9 cellular contexts compared by ENCODE assay signal in genomic region chr17:32445075-32445427, GRCh38. TPM values are rescaled to one million over a fixed set of nuclear protein-coding genes. Genes with fewer than 3 reads are reported as not detected.
A peak's percentile ranks its signal among the peaks of the same experiment; 100 is the strongest.
DNase-seq lines count a peak whose midpoint lies in the region; ATAC-seq, FAIRE-seq and TF ChIP-seq lines count a peak whose summit lies in the region.
"Had no signal": no experiment of that assay in that cellular context is flagged by ENCODE, and none has a peak within 500 bp of the region (broad histone marks: within the 10 kb centered on the region; RNA-seq: fewer than 3 reads in every experiment).

No MANE protein-coding gene starts in this region.

- no peak for TF ChIP-seq CTCF in RWPE2 (IDR thresholded peaks at IDR 0.05; ENCODE audit: poor library complexity, severe bottlenecking)
- TF ChIP-seq CTCF in brain (conservative IDR thresholded peaks at IDR 0.05), result no peak
- TF ChIP-seq CTCF in keratinocyte (optimal IDR thresholded peaks at IDR 0.05 in 1 of 3, IDR thresholded peaks at IDR 0.05 in 1 of 3, conservative IDR thresholded peaks at IDR 0.05 in 1 of 3; ENCODE audit: extremely low read depth in 1 of 3, insufficient read depth in 2 of 3, low read length in 3 of 3), result no peak

- H3K9me3 Mint-ChIP-seq in brain, result peaks cover 0 to 7% (median 4%) of the 10 kb centered on the region in 5 experiments

- dilution Hi-C loops in keratinocyte (cut with MboI; ENCODE audit: extremely low pct_ligation_motif_present, low sequenced_read_pairs), result no loop called here

- peaks cover 36% of the 10 kb centered on the region for H3K36me3 Mint-ChIP-seq in brain

- H3K27me3 Mint-ChIP-seq in brain, result peaks cover 16% of the 10 kb centered on the region

- H3K9ac ChIP-seq in keratinocyte (ENCODE audit: control insufficient read depth, extremely low read depth, insufficient read depth, low read length), result peak overlapping the region; percentile 89

- H4K20me1 ChIP-seq in keratinocyte (ENCODE audit: control insufficient read depth, extremely low read depth, insufficient read depth, low read length), result peaks cover 10% of the 10 kb centered on the region

- peaks cover 32% of the 10 kb centered on the region for H3K4me1 Mint-ChIP-seq in brain

- H3K4me3 Mint-ChIP-seq in brain, result peak overlapping the region; percentile 84 to 94 (median 91)

- H3K4me3 ChIP-seq in RWPE2 (ENCODE audit: severe bottlenecking) (peak overlapping the region; percentile 95), keratinocyte (ENCODE audit: control insufficient read depth in 2 of 3, extremely low read depth in 1 of 3, insufficient read depth in 2 of 3, low read depth in 1 of 3, low read length in 3 of 3) (peak overlapping the region; percentile 87 to 100 (median 96))

- peak overlapping the region; percentile 77 for H2AFZ ChIP-seq in keratinocyte (ENCODE audit: control insufficient read depth, low read length)

- H3K9me3 ChIP-seq in RWPE2 (ENCODE audit: severe bottlenecking), result no peaks in the 10 kb centered on the region
- no peaks in the 10 kb centered on the region for H3K9me3 ChIP-seq in keratinocyte (ENCODE audit: control insufficient read depth, low read depth, low read length)

- H3K4me1 ChIP-seq in RWPE2 (ENCODE audit: insufficient read depth, poor library complexity, severe bottlenecking), result peaks cover 7% of the 10 kb centered on the region
- H3K4me1 ChIP-seq in keratinocyte (ENCODE audit: control insufficient read depth, extremely low read depth, insufficient read depth, low read length), result peaks cover 11% of the 10 kb centered on the region

- FAIRE-seq in keratinocyte (lab: Jason Lieb, UNC), result peak; percentile 23
- FAIRE-seq: colon had no signal

- H3K4me2 ChIP-seq in keratinocyte (ENCODE audit: control insufficient read depth, extremely low read depth, insufficient read depth, low read depth, low read length), result peak overlapping the region; percentile 97

- ATAC-seq in HG02610 (IDR thresholded peaks at IDR 0.05; ENCODE audit: unreplicated experiment) (peak; percentile 29), RWPE2 (ENCODE audit: low read depth) (peak; percentile 76), GM21423 (IDR thresholded peaks at IDR 0.05; ENCODE audit: unreplicated experiment) (no peak)

- H3K36me3 ChIP-seq in RWPE2 (ENCODE audit: low read depth), result peaks cover 38% of the 10 kb centered on the region
- peaks cover 7 to 9% of the 10 kb centered on the region in 2 experiments for H3K36me3 ChIP-seq in keratinocyte (ENCODE audit: control insufficient read depth in 2 of 2, extremely low read depth in 1 of 2, insufficient read depth in 2 of 2, low read length in 2 of 2)

- peak overlapping the region; percentile 81 to 96 (median 89) for H3K27ac Mint-ChIP-seq in brain

- H3K27me3 ChIP-seq in RWPE2 (ENCODE audit: insufficient read depth, poor library complexity, severe bottlenecking) (no peaks in the 10 kb centered on the region), keratinocyte (ENCODE audit: control insufficient read depth, extremely low read depth, insufficient read depth, low read length) (no peaks in the 10 kb centered on the region)

- H3K9me1 ChIP-seq in keratinocyte (ENCODE audit: control insufficient read depth, extremely low read depth, insufficient read depth, low read length), result no peaks in the 10 kb centered on the region

- peaks cover 55% of the 10 kb centered on the region for H3K79me2 ChIP-seq in keratinocyte (ENCODE audit: control insufficient read depth, insufficient read depth, low read length)

- DNase-seq in ELF-1 (ENCODE audit: low read depth, low spot score) (peak; percentile 67), RWPE2 (ENCODE audit: low spot score) (no peak), keratinocyte (ENCODE audit: low read depth, low spot score) (peak; percentile 21), NCI-H2196 (lab: John Stamatoyannopoulos, UW; ENCODE audit: unreplicated experiment) (no peak)
- peak; percentile 22 to 23 for DNase-seq in stimulated activated CD4-positive, alpha-beta T cell treated with anti-CD3 and anti-CD28 coated beads, Interleukin-15, amount 100 ng/mL, for 48 hours (ENCODE audit: low read depth in 2 of 2)

- peak overlapping the region; percentile 78 for H3K27ac ChIP-seq in RWPE2 (ENCODE audit: poor library complexity, severe bottlenecking)
- H3K27ac ChIP-seq in keratinocyte (ENCODE audit: control insufficient read depth, insufficient read depth, low read length), result peak overlapping the region; percentile 85

RNA-seq across cellular contexts. Expression of gene PSMD11, which starts 0.7 kb away (rescaled TPM):
- polyA plus RNA-seq in brain (ENCODE audit: insufficient read depth, low read depth, low replicate concordance), result 75.5 TPM
- polyA plus RNA-seq in keratinocyte, result 85.5 to 121 TPM (median 103 TPM) in 3 replicates
- 123 TPM for polyA plus RNA-seq in keratinocyte (2011; ENCODE audit: low read depth)
- polyA plus RNA-seq in keratinocyte (2011; cell fraction: cytosol; rRNA removed), result 65.1 and 85.6 TPM in 2 replicates
- polyA plus RNA-seq in keratinocyte (2011; cell fraction: nucleus; rRNA removed), result 72.5 and 77.3 TPM in 2 replicates
- 88.6 and 123 TPM in 2 replicates for polyA plus RNA-seq in keratinocyte (2012; ENCODE audit: low replicate concordance)
- polyA minus RNA-seq in keratinocyte, result 94.2 to 160 TPM (median 129 TPM) in 3 replicates
- polyA minus RNA-seq in keratinocyte (2011; cell fraction: cytosol; rRNA and poly(A)+ RNA removed), result 88.8 TPM
- polyA minus RNA-seq in keratinocyte (2011; cell fraction: nucleus; rRNA and poly(A)+ RNA removed), result 40.2 and 74.0 TPM in 2 replicates

RNA-seq across cellular contexts. Expression of gene CDK5R1, which starts 41.7 kb away (rescaled TPM):
- 71.1 TPM for polyA plus RNA-seq in brain (ENCODE audit: insufficient read depth, low read depth, low replicate concordance)
- 2.4 to 4.9 TPM (median 2.9 TPM) in 3 replicates for polyA plus RNA-seq in keratinocyte
- 2.4 TPM for polyA plus RNA-seq in keratinocyte (2011; ENCODE audit: low read depth)
- polyA plus RNA-seq in keratinocyte (2011; cell fraction: cytosol; rRNA removed), result 1.9 and 2.3 TPM in 2 replicates
- polyA plus RNA-seq in keratinocyte (2011; cell fraction: nucleus; rRNA removed), result 6.7 and 7.0 TPM in 2 replicates
- polyA plus RNA-seq in keratinocyte (2012; ENCODE audit: low replicate concordance), result 5.8 and 5.9 TPM in 2 replicates
- polyA minus RNA-seq in keratinocyte, result 3.9 to 6.2 TPM (median 4.1 TPM) in 3 replicates
- polyA minus RNA-seq in keratinocyte (2011; cell fraction: cytosol; rRNA and poly(A)+ RNA removed), result 8.1 TPM
- 5.1 and 8.2 TPM in 2 replicates for polyA minus RNA-seq in keratinocyte (2011; cell fraction: nucleus; rRNA and poly(A)+ RNA removed)

Comparison
In these comparisons a context has a peak if more than half of its experiments do, and no peak if none do; other contexts are left out.
1. DNase-seq: peak in ELF-1 (single experiment), keratinocyte (single experiment) and stimulated activated CD4-positive, alpha-beta T cell treated with anti-CD3 and anti-CD28 coated beads, Interleukin-15, amount 100 ng/mL, for 48 hours (2 of 2); none in RWPE2 (single experiment) and NCI-H2196 (single experiment).